In genomic region chr5:69035665-69036064, GRCh38 we compare ENCODE assay signal across 1 cellular context.
TF ChIP-seq lines count a peak whose summit lies in the region.

No MANE protein-coding gene starts in this region.

TF ChIP-seq in GM23338, 12 proteins besides CTCF, POLR2A, EP300 and RAD21:
- no peak for TF ChIP-seq EZH2 (IDR thresholded peaks at IDR 0.05; ENCODE audit: low read depth, unreplicated experiment)
- no peak for TF ChIP-seq STAT1 (IDR thresholded peaks at IDR 0.05; ENCODE audit: unreplicated experiment)
- no peak for TF ChIP-seq ETS1 (IDR thresholded peaks at IDR 0.05)
- TF ChIP-seq EZH2phosphoT487 (IDR thresholded peaks at IDR 0.05; ENCODE audit: unreplicated experiment), result no peak
- no peak for TF ChIP-seq CREB1 (CRISPR knock-in tag; IDR thresholded peaks at IDR 0.05; ENCODE audit: low read depth)
- no peak for TF ChIP-seq POLR2AphosphoS5 (IDR thresholded peaks at IDR 0.05; ENCODE audit: low read depth)
- TF ChIP-seq, protein P1, sequence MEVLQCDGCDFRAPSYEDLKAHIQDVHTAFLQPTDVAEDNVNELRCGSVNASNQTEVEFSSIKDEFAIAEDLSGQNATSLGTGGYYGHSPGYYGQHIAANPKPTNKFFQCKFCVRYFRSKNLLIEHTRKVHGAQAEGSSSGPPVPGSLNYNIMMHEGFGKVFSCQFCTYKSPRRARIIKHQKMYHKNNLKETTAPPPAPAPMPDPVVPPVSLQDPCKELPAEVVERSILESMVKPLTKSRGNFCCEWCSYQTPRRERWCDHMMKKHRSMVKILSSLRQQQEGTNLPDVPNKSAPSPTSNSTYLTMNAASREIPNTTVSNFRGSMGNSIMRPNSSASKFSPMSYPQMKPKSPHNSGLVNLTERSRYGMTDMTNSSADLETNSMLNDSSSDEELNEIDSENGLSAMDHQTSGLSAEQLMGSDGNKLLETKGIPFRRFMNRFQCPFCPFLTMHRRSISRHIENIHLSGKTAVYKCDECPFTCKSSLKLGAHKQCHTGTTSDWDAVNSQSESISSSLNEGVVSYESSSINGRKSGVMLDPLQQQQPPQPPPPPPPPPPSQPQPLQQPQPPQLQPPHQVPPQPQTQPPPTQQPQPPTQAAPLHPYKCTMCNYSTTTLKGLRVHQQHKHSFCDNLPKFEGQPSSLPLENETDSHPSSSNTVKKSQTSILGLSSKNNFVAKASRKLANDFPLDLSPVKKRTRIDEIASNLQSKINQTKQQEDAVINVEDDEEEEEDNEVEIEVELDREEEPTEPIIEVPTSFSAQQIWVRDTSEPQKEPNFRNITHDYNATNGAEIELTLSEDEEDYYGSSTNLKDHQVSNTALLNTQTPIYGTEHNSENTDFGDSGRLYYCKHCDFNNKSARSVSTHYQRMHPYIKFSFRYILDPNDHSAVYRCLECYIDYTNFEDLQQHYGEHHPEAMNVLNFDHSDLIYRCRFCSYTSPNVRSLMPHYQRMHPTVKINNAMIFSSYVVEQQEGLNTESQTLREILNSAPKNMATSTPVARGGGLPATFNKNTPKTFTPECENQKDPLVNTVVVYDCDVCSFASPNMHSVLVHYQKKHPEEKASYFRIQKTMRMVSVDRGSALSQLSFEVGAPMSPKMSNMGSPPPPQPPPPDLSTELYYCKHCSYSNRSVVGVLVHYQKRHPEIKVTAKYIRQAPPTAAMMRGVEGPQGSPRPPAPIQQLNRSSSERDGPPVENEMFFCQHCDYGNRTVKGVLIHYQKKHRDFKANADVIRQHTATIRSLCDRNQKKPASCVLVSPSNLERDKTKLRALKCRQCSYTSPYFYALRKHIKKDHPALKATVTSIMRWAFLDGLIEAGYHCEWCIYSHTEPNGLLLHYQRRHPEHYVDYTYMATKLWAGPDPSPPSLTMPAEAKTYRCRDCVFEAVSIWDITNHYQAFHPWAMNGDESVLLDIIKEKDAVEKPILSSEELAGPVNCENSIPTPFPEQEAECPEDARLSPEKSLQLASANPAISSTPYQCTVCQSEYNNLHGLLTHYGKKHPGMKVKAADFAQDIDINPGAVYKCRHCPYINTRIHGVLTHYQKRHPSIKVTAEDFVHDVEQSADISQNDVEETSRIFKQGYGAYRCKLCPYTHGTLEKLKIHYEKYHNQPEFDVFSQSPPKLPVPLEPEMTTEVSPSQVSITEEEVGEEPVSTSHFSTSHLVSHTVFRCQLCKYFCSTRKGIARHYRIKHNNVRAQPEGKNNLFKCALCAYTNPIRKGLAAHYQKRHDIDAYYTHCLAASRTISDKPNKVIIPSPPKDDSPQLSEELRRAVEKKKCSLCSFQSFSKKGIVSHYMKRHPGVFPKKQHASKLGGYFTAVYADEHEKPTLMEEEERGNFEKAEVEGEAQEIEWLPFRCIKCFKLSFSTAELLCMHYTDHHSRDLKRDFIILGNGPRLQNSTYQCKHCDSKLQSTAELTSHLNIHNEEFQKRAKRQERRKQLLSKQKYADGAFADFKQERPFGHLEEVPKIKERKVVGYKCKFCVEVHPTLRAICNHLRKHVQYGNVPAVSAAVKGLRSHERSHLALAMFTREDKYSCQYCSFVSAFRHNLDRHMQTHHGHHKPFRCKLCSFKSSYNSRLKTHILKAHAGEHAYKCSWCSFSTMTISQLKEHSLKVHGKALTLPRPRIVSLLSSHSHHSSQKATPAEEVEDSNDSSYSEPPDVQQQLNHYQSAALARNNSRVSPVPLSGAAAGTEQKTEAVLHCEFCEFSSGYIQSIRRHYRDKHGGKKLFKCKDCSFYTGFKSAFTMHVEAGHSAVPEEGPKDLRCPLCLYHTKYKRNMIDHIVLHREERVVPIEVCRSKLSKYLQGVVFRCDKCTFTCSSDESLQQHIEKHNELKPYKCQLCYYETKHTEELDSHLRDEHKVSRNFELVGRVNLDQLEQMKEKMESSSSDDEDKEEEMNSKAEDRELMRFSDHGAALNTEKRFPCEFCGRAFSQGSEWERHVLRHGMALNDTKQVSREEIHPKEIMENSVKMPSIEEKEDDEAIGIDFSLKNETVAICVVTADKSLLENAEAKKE (CRISPR knock-in tag; IDR thresholded peaks at IDR 0.05), result no peak
- TF ChIP-seq, protein P2, sequence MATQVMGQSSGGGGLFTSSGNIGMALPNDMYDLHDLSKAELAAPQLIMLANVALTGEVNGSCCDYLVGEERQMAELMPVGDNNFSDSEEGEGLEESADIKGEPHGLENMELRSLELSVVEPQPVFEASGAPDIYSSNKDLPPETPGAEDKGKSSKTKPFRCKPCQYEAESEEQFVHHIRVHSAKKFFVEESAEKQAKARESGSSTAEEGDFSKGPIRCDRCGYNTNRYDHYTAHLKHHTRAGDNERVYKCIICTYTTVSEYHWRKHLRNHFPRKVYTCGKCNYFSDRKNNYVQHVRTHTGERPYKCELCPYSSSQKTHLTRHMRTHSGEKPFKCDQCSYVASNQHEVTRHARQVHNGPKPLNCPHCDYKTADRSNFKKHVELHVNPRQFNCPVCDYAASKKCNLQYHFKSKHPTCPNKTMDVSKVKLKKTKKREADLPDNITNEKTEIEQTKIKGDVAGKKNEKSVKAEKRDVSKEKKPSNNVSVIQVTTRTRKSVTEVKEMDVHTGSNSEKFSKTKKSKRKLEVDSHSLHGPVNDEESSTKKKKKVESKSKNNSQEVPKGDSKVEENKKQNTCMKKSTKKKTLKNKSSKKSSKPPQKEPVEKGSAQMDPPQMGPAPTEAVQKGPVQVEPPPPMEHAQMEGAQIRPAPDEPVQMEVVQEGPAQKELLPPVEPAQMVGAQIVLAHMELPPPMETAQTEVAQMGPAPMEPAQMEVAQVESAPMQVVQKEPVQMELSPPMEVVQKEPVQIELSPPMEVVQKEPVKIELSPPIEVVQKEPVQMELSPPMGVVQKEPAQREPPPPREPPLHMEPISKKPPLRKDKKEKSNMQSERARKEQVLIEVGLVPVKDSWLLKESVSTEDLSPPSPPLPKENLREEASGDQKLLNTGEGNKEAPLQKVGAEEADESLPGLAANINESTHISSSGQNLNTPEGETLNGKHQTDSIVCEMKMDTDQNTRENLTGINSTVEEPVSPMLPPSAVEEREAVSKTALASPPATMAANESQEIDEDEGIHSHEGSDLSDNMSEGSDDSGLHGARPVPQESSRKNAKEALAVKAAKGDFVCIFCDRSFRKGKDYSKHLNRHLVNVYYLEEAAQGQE (IDR thresholded peaks at IDR 0.05; ENCODE audit: unreplicated experiment), result no peak
- TF ChIP-seq NANOG (IDR thresholded peaks at IDR 0.05; ENCODE audit: borderline replicate concordance), result no peak
- no peak for TF ChIP-seq JUNB (IDR thresholded peaks at IDR 0.05; ENCODE audit: unreplicated experiment)
- TF ChIP-seq ZNF114 (CRISPR knock-in tag; IDR thresholded peaks at IDR 0.05), result no peak
- no peak for TF ChIP-seq ZNF331 (CRISPR knock-in tag; IDR thresholded peaks at IDR 0.05; ENCODE audit: low read depth)
